10 cellular contexts compared by ENCODE assay signal in the genomic region with DNA sequence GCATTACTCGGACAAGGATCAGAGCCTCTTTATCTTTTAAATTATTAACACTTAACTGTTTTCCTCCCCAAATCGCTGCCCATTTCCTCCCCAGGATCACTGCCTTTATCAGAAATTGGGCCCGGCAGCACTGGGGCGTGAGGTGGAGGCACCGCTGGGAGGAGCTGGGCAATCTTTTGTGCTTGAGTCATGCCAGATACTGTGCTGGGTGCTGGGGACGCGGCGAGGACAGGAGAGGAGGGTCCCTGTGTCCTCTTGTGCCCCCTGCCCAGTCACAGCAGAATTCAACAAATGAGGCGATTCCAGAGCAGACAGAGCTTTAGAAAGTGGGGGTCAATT.
A peak's percentile ranks its signal among the peaks of the same experiment; 100 is the strongest.
DNase-seq lines count a peak whose midpoint lies in the region; ATAC-seq, FAIRE-seq and TF ChIP-seq lines count a peak whose summit lies in the region.
"Had no signal": no experiment of that assay in that cellular context is flagged by ENCODE, and none has a peak within 500 bp of the region (broad histone marks: within the 10 kb centered on the region; RNA-seq: fewer than 3 reads in every experiment).

No MANE protein-coding gene starts in this region.

- DNase-seq in AG08395 (ENCODE audit: low spot score) (peak; percentile 48), MG63 (peak; percentile 64), epithelial cell of proximal tubule (ENCODE audit: low read depth) (no peak), left colon (no peak), GM12891 (ENCODE audit: insufficient read length, low spot score) (no peak), SIG-M5 (lab: John Stamatoyannopoulos, UW) (no peak)
- DNase-seq in CD4-positive, alpha-beta T cell = no peak

- H3K36me3 Mint-ChIP-seq in CD4-positive, alpha-beta T cell (ENCODE audit: low read depth) = no peaks in the 10 kb centered on the region

- intact Hi-C loops in left colon (cut with DNase I, micrococcal nuclease) = no loop called here
- intact Hi-C loops in CD4-positive, alpha-beta T cell (cut with DNase I, micrococcal nuclease) = no loop called here

- no peak overlapping the region for H3K4me3 Mint-ChIP-seq in CD4-positive, alpha-beta T cell

- H3K27ac ChIP-seq in muscle layer of duodenum (ENCODE audit: low read length) = peak overlapping the region; percentile 80
- H3K27ac ChIP-seq in CD4-positive, alpha-beta T cell (ENCODE audit: low read depth, low read length) = no peak overlapping the region

- ATAC-seq in left colon = no peak
- ATAC-seq in CD4-positive, alpha-beta T cell (ENCODE audit: poor library complexity) = no peak

- H3K4me1 Mint-ChIP-seq in CD4-positive, alpha-beta T cell (ENCODE audit: low read depth) = peaks cover 3% of the 10 kb centered on the region

- H3K4me3 ChIP-seq in MG63 (peak overlapping the region; percentile 60), epithelial cell of proximal tubule (ENCODE audit: low read depth, low read length) (peak overlapping the region; percentile 45), muscle layer of duodenum (ENCODE audit: low read depth in 1 of 2, low read length in 2 of 2) (peak overlapping the region; percentile 87 to 88)

- H3K36me3 ChIP-seq in MG63 (no peaks in the 10 kb centered on the region), muscle layer of duodenum (ENCODE audit: control insufficient read depth in 1 of 2, insufficient read depth in 2 of 2, low read length in 2 of 2) (no peaks in the 10 kb centered on the region)

- peaks cover 49% of the 10 kb centered on the region for H3K27me3 Mint-ChIP-seq in CD4-positive, alpha-beta T cell

- POLR2A ChIA-PET in CD4-positive, alpha-beta T cell (lab: Charles Lee) = interaction anchor here (0.8 kb wide), 1 partner anchor 19 kb away, joined by 3 read pairs; no protein-coding TSS in a partner anchor

- H3K27ac Mint-ChIP-seq in CD4-positive, alpha-beta T cell = no peak overlapping the region

- no peak for FAIRE-seq in GM12891 (lab: Jason Lieb, UNC)
- FAIRE-seq: GM18507, TTC549 had no signal

- no peak for TF ChIP-seq CTCF in epithelial cell of proximal tubule (conservative IDR thresholded peaks at IDR 0.05; ENCODE audit: low read depth, low read length)
- TF ChIP-seq CTCF in CD4-positive, alpha-beta T cell (IDR thresholded peaks at IDR 0.05) = no peak

- H3K9me3 ChIP-seq in MG63 = no peaks in the 10 kb centered on the region
- no peaks in the 10 kb centered on the region for H3K9me3 ChIP-seq in muscle layer of duodenum (ENCODE audit: control insufficient read depth in 1 of 2, low read length in 2 of 2)
- no peaks in the 10 kb centered on the region for H3K9me3 ChIP-seq in CD4-positive, alpha-beta T cell (ENCODE audit: control insufficient read depth, low read length)

- H3K9me3 Mint-ChIP-seq in CD4-positive, alpha-beta T cell = no peaks in the 10 kb centered on the region

- CTCF ChIA-PET in CD4-positive, alpha-beta T cell (lab: Charles Lee) = no interaction called here

- peaks cover 0 to 5% of the 10 kb centered on the region in 2 donors for H3K4me1 ChIP-seq in muscle layer of duodenum (ENCODE audit: control insufficient read depth in 1 of 2, insufficient read depth in 2 of 2, low read length in 2 of 2)

- H3K27me3 ChIP-seq in MG63 (no peaks in the 10 kb centered on the region), muscle layer of duodenum (ENCODE audit: low read depth, low read length) (no peaks in the 10 kb centered on the region)
- peaks cover 5% of the 10 kb centered on the region for H3K27me3 ChIP-seq in CD4-positive, alpha-beta T cell (ENCODE audit: control insufficient read depth, insufficient read depth, low read length)

- TF ChIP-seq POLR2A in GM12891 (IDR thresholded peaks at IDR 0.05; ENCODE audit: low read depth, low read length) = no peak

TF ChIP-seq in GM12891, 5 proteins besides CTCF, POLR2A, EP300 and RAD21:
- TF ChIP-seq TAF1 (IDR thresholded peaks at IDR 0.05; ENCODE audit: low read depth, low read length) (no peak), POLR2AphosphoS5 (IDR thresholded peaks at IDR 0.05; ENCODE audit: low read depth, low read length) (no peak), POU2F2 (IDR thresholded peaks at IDR 0.05; ENCODE audit: low read depth, low read length) (no peak), PAX5 (IDR thresholded peaks at IDR 0.05; ENCODE audit: insufficient read depth, low read length, severe bottlenecking) (no peak), SPI1 (IDR thresholded peaks at IDR 0.05; ENCODE audit: low read depth, low read length) (no peak)

Comparison
In these comparisons a context has a peak if more than half of its experiments do, and no peak if none do; other contexts are left out.
1. DNase-seq: peak in AG08395 (single experiment) and MG63 (single experiment); none in epithelial cell of proximal tubule (single experiment), left colon (0 of 2), CD4-positive, alpha-beta T cell (0 of 10), GM12891 (single experiment) and SIG-M5 (single experiment).
2. Peak in every context shown above with its lines, with median percentiles within 50 percentile points of each other: H3K4me3 ChIP-seq.